In the genomic region with DNA sequence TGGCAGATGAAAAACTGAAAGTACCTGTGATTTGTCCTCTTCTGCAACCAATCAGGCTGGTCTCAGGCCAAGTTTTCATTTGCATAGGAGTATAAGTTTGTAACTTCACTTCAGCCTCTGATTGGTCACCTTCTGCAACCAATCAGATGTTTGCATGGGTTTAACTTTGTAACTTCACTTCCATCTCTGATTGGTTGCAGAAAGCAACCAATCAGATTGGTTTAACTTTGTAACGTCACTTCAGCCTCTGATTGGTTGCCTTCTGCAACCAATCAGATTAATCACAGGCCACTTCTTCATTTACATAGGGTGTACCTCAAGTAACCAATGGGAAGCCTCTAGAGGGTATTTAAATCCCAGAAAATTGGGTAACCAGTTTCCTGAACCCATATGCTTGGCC, we compare ENCODE assay signal across 1 cellular context.
TF ChIP-seq lines count a peak whose summit lies in the region.

No MANE protein-coding gene starts in this region.

TF ChIP-seq in K562, 482 proteins besides CTCF, POLR2A, EP300 and RAD21:
- TF ChIP-seq HIVEP1 (CRISPR knock-in tag; IDR thresholded peaks at IDR 0.05) (no peak), SRSF3 (IDR thresholded peaks at IDR 0.05; ENCODE audit: insufficient read depth, low read length) (no peak), ASH1L (IDR thresholded peaks at IDR 0.05; ENCODE audit: borderline replicate concordance, low read depth, partially characterized antibody) (peak; percentile 84), CHD2 (IDR thresholded peaks at IDR 0.05; ENCODE audit: low read depth, low read length) (peak; percentile 37; the same call in 1 of the 2 replicates), ZNF551 (CRISPR knock-in tag; IDR thresholded peaks at IDR 0.05) (no peak), RBM25 (IDR thresholded peaks at IDR 0.05; ENCODE audit: low read depth, low read length, severe bottlenecking) (peak; percentile 72), OTX1 (CRISPR knock-in tag; IDR thresholded peaks at IDR 0.05) (no peak), MBD2 (IDR thresholded peaks at IDR 0.05; ENCODE audit: borderline replicate concordance, low read depth) (0 out of 2 replicates have a peak, but pooled peaks have one; percentile 30), FOS (IDR thresholded peaks at IDR 0.05; ENCODE audit: extremely low read depth, insufficient read length) (peak; percentile 80), NFYB (IDR thresholded peaks at IDR 0.05; ENCODE audit: extremely low read depth, insufficient read length) (peak; percentile 77), CC2D1A (IDR thresholded peaks at IDR 0.05) (peak; percentile 82), PYGO2 (tag; IDR thresholded peaks at IDR 0.05) (0 out of 2 replicates have a peak, but pooled peaks have one; percentile 56), SNRNP70 (optimal IDR thresholded peaks at IDR 0.05; ENCODE audit: low read depth, low read length) (no peak), FOXM1 (IDR thresholded peaks at IDR 0.05; ENCODE audit: low read depth) (0 out of 2 replicates have a peak, but pooled peaks have one; percentile 54), FOXM1 (CRISPR knock-in tag; IDR thresholded peaks at IDR 0.05; ENCODE audit: low read depth) (no peak), TCF15 (CRISPR knock-in tag; IDR thresholded peaks at IDR 0.05) (no peak), ATF7 (IDR thresholded peaks at IDR 0.05) (0 out of 2 replicates have a peak, but pooled peaks have one; percentile 11), MIER1 (IDR thresholded peaks at IDR 0.05; ENCODE audit: low read depth) (no peak), ATF1 (CRISPR knock-in tag; IDR thresholded peaks at IDR 0.05) (no peak), ATF1 (tag; IDR thresholded peaks at IDR 0.05) (peak; percentile 34; the same call in 1 of the 2 replicates), CEBPB (tag; IDR thresholded peaks at IDR 0.05) (peak; percentile 38; the same call in 1 of the 2 replicates), NR3C1 (CRISPR knock-in tag; IDR thresholded peaks at IDR 0.05) (no peak), BMI1 (IDR thresholded peaks at IDR 0.05; ENCODE audit: low read length) (no peak)
- TF ChIP-seq, protein P1, sequence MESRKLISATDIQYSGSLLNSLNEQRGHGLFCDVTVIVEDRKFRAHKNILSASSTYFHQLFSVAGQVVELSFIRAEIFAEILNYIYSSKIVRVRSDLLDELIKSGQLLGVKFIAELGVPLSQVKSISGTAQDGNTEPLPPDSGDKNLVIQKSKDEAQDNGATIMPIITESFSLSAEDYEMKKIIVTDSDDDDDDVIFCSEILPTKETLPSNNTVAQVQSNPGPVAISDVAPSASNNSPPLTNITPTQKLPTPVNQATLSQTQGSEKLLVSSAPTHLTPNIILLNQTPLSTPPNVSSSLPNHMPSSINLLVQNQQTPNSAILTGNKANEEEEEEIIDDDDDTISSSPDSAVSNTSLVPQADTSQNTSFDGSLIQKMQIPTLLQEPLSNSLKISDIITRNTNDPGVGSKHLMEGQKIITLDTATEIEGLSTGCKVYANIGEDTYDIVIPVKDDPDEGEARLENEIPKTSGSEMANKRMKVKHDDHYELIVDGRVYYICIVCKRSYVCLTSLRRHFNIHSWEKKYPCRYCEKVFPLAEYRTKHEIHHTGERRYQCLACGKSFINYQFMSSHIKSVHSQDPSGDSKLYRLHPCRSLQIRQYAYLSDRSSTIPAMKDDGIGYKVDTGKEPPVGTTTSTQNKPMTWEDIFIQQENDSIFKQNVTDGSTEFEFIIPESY (CRISPR knock-in tag; IDR thresholded peaks at IDR 0.05), result no peak
- TF ChIP-seq, protein P2, sequence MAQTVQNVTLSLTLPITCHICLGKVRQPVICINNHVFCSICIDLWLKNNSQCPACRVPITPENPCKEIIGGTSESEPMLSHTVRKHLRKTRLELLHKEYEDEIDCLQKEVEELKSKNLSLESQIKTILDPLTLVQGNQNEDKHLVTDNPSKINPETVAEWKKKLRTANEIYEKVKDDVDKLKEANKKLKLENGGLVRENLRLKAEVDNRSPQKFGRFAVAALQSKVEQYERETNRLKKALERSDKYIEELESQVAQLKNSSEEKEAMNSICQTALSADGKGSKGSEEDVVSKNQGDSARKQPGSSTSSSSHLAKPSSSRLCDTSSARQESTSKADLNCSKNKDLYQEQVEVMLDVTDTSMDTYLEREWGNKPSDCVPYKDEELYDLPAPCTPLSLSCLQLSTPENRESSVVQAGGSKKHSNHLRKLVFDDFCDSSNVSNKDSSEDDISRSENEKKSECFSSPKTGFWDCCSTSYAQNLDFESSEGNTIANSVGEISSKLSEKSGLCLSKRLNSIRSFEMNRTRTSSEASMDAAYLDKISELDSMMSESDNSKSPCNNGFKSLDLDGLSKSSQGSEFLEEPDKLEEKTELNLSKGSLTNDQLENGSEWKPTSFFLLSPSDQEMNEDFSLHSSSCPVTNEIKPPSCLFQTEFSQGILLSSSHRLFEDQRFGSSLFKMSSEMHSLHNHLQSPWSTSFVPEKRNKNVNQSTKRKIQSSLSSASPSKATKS (CRISPR knock-in tag; IDR thresholded peaks at IDR 0.05), result no peak
- TF ChIP-seq, protein P3, sequence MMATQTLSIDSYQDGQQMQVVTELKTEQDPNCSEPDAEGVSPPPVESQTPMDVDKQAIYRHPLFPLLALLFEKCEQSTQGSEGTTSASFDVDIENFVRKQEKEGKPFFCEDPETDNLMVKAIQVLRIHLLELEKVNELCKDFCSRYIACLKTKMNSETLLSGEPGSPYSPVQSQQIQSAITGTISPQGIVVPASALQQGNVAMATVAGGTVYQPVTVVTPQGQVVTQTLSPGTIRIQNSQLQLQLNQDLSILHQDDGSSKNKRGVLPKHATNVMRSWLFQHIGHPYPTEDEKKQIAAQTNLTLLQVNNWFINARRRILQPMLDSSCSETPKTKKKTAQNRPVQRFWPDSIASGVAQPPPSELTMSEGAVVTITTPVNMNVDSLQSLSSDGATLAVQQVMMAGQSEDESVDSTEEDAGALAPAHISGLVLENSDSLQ (IDR thresholded peaks at IDR 0.05), result peak; percentile 19; the same call in 1 of the 2 replicates
